1 cellular context compared by ENCODE assay signal in genomic region chr12:56257491-56258067, GRCh38.
TF ChIP-seq lines count a peak whose summit lies in the region.

No MANE protein-coding gene starts in this region.

TF ChIP-seq in GM12878, 131 proteins besides CTCF, POLR2A, EP300 and RAD21:
- TF ChIP-seq SKIL (IDR thresholded peaks at IDR 0.05; ENCODE audit: low read depth, poor library complexity, severe bottlenecking) (no peak), NR2F1 (conservative IDR thresholded peaks at IDR 0.05) (no peak), ZSCAN29 (IDR thresholded peaks at IDR 0.05) (no peak), ZBTB40 (IDR thresholded peaks at IDR 0.05; ENCODE audit: borderline replicate concordance) (no peak), IKZF1 (conservative IDR thresholded peaks at IDR 0.05) (no peak), PML (IDR thresholded peaks at IDR 0.05; ENCODE audit: low read length) (no peak), POLR2AphosphoS5 (IDR thresholded peaks at IDR 0.05; ENCODE audit: low read length) (no peak), CREB1 (IDR thresholded peaks at IDR 0.05; ENCODE audit: low read depth) (no peak), MXI1 (IDR thresholded peaks at IDR 0.05; ENCODE audit: low read depth, low read length) (no peak), FOXK2 (IDR thresholded peaks at IDR 0.05) (no peak), RB1 (IDR thresholded peaks at IDR 0.05; ENCODE audit: borderline replicate concordance) (no peak), PRDM15 (CRISPR knock-in tag; IDR thresholded peaks at IDR 0.05) (no peak), BCL11A (IDR thresholded peaks at IDR 0.05; ENCODE audit: low read depth, low read length) (no peak), RCOR1 (conservative IDR thresholded peaks at IDR 0.05; ENCODE audit: low read depth, low read length) (no peak), PAX8 (IDR thresholded peaks at IDR 0.05) (no peak), JUND (IDR thresholded peaks at IDR 0.05; ENCODE audit: low read depth, low read length) (no peak), POU2F2 (IDR thresholded peaks at IDR 0.05; ENCODE audit: borderline replicate concordance, low read depth, low read length) (no peak), SREBF1 (IDR thresholded peaks at IDR 0.05; ENCODE audit: low read length) (no peak), SMAD5 (IDR thresholded peaks at IDR 0.05; ENCODE audit: low read depth) (no peak), SUZ12 (IDR thresholded peaks at IDR 0.05; ENCODE audit: unreplicated experiment) (no peak)
TF ChIP-seq in GM12878: peak in this region for 0.
